In the genomic region with DNA sequence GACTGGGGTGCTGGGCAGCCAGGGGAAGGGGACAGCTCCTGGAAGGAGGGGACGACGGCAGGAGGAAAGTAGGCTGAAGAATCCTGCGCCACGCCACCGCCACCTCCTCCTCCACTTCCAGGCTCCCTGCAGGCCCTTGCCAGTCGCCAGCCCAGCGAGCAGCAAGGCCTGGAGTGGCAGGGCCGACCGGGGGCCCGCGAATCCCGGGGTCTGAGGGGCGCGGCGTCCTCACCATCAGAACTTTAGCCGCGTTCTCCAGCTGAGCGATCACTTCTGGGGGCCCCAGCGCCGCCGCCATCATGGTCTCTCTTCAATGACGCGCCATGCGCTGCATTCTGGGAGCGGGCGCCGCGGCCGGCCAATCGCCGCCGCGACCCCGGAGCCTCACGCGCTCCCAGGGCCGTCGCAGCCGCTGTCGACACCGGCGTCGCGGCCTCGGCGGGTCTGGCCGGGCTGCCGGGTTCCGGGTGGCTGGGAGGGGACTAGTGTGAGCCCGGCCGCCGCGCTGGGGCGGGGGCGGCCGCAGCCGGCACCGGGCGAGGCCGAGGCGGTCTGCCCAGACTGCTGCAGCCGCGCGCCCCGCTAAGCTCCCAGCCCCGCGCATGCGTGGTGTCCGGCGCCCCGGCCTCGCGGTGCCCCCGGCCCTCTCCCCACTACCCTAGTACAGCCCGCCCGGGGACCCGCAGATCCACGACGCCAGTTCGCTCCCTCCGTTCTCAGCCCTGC, we compare ENCODE assay signal across 1 cellular context.
TF ChIP-seq lines count a peak whose summit lies in the region.

A gene (minus strand): TSS at position 309 of the 726 bp plus-strand sequence. CDS start 8 bp downstream, at position 301.

TF ChIP-seq in HEK293, 187 proteins besides CTCF, POLR2A, EP300 and RAD21 (continued from another document and continues in another):
- TF ChIP-seq, protein P1, sequence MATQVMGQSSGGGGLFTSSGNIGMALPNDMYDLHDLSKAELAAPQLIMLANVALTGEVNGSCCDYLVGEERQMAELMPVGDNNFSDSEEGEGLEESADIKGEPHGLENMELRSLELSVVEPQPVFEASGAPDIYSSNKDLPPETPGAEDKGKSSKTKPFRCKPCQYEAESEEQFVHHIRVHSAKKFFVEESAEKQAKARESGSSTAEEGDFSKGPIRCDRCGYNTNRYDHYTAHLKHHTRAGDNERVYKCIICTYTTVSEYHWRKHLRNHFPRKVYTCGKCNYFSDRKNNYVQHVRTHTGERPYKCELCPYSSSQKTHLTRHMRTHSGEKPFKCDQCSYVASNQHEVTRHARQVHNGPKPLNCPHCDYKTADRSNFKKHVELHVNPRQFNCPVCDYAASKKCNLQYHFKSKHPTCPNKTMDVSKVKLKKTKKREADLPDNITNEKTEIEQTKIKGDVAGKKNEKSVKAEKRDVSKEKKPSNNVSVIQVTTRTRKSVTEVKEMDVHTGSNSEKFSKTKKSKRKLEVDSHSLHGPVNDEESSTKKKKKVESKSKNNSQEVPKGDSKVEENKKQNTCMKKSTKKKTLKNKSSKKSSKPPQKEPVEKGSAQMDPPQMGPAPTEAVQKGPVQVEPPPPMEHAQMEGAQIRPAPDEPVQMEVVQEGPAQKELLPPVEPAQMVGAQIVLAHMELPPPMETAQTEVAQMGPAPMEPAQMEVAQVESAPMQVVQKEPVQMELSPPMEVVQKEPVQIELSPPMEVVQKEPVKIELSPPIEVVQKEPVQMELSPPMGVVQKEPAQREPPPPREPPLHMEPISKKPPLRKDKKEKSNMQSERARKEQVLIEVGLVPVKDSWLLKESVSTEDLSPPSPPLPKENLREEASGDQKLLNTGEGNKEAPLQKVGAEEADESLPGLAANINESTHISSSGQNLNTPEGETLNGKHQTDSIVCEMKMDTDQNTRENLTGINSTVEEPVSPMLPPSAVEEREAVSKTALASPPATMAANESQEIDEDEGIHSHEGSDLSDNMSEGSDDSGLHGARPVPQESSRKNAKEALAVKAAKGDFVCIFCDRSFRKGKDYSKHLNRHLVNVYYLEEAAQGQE (tag by site-specific recombination; IDR thresholded peaks at IDR 0.05): peak; percentile 82
- TF ChIP-seq ZBTB20 (tag by site-specific recombination; IDR thresholded peaks at IDR 0.05): 0 out of 2 replicates have a peak, but pooled peaks have one; percentile 6
- no peak for TF ChIP-seq ZNF155 (tag by site-specific recombination; IDR thresholded peaks at IDR 0.05)
- TF ChIP-seq ZNF416 (tag by site-specific recombination; IDR thresholded peaks at IDR 0.05): no peak
- TF ChIP-seq, protein P2, sequence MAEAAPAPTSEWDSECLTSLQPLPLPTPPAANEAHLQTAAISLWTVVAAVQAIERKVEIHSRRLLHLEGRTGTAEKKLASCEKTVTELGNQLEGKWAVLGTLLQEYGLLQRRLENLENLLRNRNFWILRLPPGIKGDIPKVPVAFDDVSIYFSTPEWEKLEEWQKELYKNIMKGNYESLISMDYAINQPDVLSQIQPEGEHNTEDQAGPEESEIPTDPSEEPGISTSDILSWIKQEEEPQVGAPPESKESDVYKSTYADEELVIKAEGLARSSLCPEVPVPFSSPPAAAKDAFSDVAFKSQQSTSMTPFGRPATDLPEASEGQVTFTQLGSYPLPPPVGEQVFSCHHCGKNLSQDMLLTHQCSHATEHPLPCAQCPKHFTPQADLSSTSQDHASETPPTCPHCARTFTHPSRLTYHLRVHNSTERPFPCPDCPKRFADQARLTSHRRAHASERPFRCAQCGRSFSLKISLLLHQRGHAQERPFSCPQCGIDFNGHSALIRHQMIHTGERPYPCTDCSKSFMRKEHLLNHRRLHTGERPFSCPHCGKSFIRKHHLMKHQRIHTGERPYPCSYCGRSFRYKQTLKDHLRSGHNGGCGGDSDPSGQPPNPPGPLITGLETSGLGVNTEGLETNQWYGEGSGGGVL (tag by site-specific recombination; IDR thresholded peaks at IDR 0.05): no peak
- 0 out of 2 replicates have a peak, but pooled peaks have one; percentile 26 for TF ChIP-seq ZXDB (tag by site-specific recombination; IDR thresholded peaks at IDR 0.05)
- TF ChIP-seq, protein P3, sequence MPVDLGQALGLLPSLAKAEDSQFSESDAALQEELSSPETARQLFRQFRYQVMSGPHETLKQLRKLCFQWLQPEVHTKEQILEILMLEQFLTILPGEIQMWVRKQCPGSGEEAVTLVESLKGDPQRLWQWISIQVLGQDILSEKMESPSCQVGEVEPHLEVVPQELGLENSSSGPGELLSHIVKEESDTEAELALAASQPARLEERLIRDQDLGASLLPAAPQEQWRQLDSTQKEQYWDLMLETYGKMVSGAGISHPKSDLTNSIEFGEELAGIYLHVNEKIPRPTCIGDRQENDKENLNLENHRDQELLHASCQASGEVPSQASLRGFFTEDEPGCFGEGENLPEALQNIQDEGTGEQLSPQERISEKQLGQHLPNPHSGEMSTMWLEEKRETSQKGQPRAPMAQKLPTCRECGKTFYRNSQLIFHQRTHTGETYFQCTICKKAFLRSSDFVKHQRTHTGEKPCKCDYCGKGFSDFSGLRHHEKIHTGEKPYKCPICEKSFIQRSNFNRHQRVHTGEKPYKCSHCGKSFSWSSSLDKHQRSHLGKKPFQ (tag by site-specific recombination; IDR thresholded peaks at IDR 0.05): no peak
- no peak for TF ChIP-seq ZNF791 (tag by site-specific recombination; IDR thresholded peaks at IDR 0.05)
- TF ChIP-seq SP2 (tag by site-specific recombination; IDR thresholded peaks at IDR 0.05): 0 out of 2 replicates have a peak, but pooled peaks have one; percentile 6
- peak; percentile 86 for TF ChIP-seq ZNF76 (tag by site-specific recombination; IDR thresholded peaks at IDR 0.05; ENCODE audit: borderline replicate concordance, low read depth)
- TF ChIP-seq ZNF555 (tag by site-specific recombination; conservative IDR thresholded peaks at IDR 0.05): no peak
- TF ChIP-seq OVOL3 (tag by site-specific recombination; IDR thresholded peaks at IDR 0.05): no peak
- TF ChIP-seq ZSCAN30 (tag by site-specific recombination; IDR thresholded peaks at IDR 0.05): peak; percentile 33; the same call in 1 of the 2 replicates
- TF ChIP-seq ZNF23 (tag by site-specific recombination; IDR thresholded peaks at IDR 0.05; ENCODE audit: borderline replicate concordance): no peak
- 0 out of 2 replicates have a peak, but pooled peaks have one; percentile 5 for TF ChIP-seq ZNF677 (tag by site-specific recombination; IDR thresholded peaks at IDR 0.05)
- TF ChIP-seq ZNF830 (tag by site-specific recombination; IDR thresholded peaks at IDR 0.05; ENCODE audit: low read depth): no peak
- no peak for TF ChIP-seq KLF7 (tag by site-specific recombination; IDR thresholded peaks at IDR 0.05; ENCODE audit: borderline replicate concordance)
- TF ChIP-seq ZNF549 (tag by site-specific recombination; IDR thresholded peaks at IDR 0.05): no peak
- TF ChIP-seq ZNF302 (tag by site-specific recombination; IDR thresholded peaks at IDR 0.05; ENCODE audit: low read depth): no peak
- TF ChIP-seq, protein P4, sequence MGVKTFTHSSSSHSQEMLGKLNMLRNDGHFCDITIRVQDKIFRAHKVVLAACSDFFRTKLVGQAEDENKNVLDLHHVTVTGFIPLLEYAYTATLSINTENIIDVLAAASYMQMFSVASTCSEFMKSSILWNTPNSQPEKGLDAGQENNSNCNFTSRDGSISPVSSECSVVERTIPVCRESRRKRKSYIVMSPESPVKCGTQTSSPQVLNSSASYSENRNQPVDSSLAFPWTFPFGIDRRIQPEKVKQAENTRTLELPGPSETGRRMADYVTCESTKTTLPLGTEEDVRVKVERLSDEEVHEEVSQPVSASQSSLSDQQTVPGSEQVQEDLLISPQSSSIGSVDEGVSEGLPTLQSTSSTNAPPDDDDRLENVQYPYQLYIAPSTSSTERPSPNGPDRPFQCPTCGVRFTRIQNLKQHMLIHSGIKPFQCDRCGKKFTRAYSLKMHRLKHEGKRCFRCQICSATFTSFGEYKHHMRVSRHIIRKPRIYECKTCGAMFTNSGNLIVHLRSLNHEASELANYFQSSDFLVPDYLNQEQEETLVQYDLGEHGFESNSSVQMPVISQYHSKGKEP (tag by site-specific recombination; IDR thresholded peaks at IDR 0.05): 0 out of 2 replicates have a peak, but pooled peaks have one; percentile 23
- TF ChIP-seq KLF10 (tag by site-specific recombination; IDR thresholded peaks at IDR 0.05): 0 out of 2 replicates have a peak, but pooled peaks have one; percentile 18
- TF ChIP-seq ZNF521 (tag by site-specific recombination; IDR thresholded peaks at IDR 0.05): no peak
- no peak for TF ChIP-seq ZFP41 (tag by site-specific recombination; IDR thresholded peaks at IDR 0.05; ENCODE audit: borderline replicate concordance)
- TF ChIP-seq, protein P5, sequence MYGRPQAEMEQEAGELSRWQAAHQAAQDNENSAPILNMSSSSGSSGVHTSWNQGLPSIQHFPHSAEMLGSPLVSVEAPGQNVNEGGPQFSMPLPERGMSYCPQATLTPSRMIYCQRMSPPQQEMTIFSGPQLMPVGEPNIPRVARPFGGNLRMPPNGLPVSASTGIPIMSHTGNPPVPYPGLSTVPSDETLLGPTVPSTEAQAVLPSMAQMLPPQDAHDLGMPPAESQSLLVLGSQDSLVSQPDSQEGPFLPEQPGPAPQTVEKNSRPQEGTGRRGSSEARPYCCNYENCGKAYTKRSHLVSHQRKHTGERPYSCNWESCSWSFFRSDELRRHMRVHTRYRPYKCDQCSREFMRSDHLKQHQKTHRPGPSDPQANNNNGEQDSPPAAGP (tag by site-specific recombination; IDR thresholded peaks at IDR 0.05): no peak; the same call in 1 of the 2 replicates
- TF ChIP-seq KLF16 (tag by site-specific recombination; IDR thresholded peaks at IDR 0.05): peak; percentile 55
- TF ChIP-seq ZNF426 (tag by site-specific recombination; IDR thresholded peaks at IDR 0.05): no peak
- TF ChIP-seq SP3 (tag by site-specific recombination; IDR thresholded peaks at IDR 0.05): 0 out of 2 replicates have a peak, but pooled peaks have one; percentile 3
- TF ChIP-seq ZIC2 (tag by site-specific recombination; IDR thresholded peaks at IDR 0.05): peak; percentile 37
- TF ChIP-seq, protein P6, sequence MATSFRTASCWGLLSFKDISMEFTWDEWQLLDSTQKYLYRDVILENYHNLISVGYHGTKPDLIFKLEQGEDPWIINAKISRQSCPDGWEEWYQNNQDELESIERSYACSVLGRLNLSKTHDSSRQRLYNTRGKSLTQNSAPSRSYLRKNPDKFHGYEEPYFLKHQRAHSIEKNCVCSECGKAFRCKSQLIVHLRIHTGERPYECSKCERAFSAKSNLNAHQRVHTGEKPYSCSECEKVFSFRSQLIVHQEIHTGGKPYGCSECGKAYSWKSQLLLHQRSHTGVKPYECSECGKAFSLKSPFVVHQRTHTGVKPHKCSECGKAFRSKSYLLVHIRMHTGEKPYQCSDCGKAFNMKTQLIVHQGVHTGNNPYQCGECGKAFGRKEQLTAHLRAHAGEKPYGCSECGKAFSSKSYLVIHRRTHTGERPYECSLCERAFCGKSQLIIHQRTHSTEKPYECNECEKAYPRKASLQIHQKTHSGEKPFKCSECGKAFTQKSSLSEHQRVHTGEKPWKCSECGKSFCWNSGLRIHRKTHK (tag by site-specific recombination; IDR thresholded peaks at IDR 0.05): no peak
- no peak for TF ChIP-seq ZNF560 (tag by site-specific recombination; IDR thresholded peaks at IDR 0.05; ENCODE audit: borderline replicate concordance)
- no peak for TF ChIP-seq ZBTB7A (tag by site-specific recombination; IDR thresholded peaks at IDR 0.05; ENCODE audit: low read depth)
- no peak for TF ChIP-seq ZNF350 (tag by site-specific recombination; IDR thresholded peaks at IDR 0.05)
- no peak for TF ChIP-seq ZNF37A (tag by site-specific recombination; IDR thresholded peaks at IDR 0.05)
- TF ChIP-seq, protein P7, sequence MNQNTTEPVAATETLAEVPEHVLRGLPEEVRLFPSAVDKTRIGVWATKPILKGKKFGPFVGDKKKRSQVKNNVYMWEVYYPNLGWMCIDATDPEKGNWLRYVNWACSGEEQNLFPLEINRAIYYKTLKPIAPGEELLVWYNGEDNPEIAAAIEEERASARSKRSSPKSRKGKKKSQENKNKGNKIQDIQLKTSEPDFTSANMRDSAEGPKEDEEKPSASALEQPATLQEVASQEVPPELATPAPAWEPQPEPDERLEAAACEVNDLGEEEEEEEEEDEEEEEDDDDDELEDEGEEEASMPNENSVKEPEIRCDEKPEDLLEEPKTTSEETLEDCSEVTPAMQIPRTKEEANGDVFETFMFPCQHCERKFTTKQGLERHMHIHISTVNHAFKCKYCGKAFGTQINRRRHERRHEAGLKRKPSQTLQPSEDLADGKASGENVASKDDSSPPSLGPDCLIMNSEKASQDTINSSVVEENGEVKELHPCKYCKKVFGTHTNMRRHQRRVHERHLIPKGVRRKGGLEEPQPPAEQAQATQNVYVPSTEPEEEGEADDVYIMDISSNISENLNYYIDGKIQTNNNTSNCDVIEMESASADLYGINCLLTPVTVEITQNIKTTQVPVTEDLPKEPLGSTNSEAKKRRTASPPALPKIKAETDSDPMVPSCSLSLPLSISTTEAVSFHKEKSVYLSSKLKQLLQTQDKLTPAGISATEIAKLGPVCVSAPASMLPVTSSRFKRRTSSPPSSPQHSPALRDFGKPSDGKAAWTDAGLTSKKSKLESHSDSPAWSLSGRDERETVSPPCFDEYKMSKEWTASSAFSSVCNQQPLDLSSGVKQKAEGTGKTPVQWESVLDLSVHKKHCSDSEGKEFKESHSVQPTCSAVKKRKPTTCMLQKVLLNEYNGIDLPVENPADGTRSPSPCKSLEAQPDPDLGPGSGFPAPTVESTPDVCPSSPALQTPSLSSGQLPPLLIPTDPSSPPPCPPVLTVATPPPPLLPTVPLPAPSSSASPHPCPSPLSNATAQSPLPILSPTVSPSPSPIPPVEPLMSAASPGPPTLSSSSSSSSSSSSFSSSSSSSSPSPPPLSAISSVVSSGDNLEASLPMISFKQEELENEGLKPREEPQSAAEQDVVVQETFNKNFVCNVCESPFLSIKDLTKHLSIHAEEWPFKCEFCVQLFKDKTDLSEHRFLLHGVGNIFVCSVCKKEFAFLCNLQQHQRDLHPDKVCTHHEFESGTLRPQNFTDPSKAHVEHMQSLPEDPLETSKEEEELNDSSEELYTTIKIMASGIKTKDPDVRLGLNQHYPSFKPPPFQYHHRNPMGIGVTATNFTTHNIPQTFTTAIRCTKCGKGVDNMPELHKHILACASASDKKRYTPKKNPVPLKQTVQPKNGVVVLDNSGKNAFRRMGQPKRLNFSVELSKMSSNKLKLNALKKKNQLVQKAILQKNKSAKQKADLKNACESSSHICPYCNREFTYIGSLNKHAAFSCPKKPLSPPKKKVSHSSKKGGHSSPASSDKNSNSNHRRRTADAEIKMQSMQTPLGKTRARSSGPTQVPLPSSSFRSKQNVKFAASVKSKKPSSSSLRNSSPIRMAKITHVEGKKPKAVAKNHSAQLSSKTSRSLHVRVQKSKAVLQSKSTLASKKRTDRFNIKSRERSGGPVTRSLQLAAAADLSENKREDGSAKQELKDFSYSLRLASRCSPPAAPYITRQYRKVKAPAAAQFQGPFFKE (tag by site-specific recombination; IDR thresholded peaks at IDR 0.05; ENCODE audit: borderline replicate concordance): no peak
- no peak for TF ChIP-seq IKZF3 (tag by site-specific recombination; IDR thresholded peaks at IDR 0.05)
- TF ChIP-seq MEIS1 (CRISPR knock-in tag; IDR thresholded peaks at IDR 0.05; ENCODE audit: borderline replicate concordance): no peak
- no peak for TF ChIP-seq ZNF292 (tag by site-specific recombination; IDR thresholded peaks at IDR 0.05; ENCODE audit: borderline replicate concordance, low read depth)
- no peak for TF ChIP-seq ZNF239 (tag by site-specific recombination; IDR thresholded peaks at IDR 0.05)
- TF ChIP-seq, protein P8, sequence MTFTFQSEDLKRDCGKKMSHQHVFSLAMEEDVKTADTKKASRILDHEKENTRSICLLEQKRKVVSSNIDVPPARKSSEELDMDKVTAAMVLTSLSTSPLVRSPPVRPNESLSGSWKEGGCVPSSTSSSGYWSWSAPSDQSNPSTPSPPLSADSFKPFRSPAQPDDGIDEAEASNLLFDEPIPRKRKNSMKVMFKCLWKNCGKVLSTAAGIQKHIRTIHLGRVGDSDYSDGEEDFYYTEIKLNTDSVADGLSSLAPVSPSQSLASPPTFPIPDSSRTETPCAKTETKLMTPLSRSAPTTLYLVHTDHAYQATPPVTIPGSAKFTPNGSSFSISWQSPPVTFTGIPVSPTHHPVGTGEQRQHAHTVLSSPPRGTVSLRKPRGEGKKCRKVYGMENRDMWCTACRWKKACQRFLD (tag by site-specific recombination; IDR thresholded peaks at IDR 0.05): no peak
- TF ChIP-seq ZNF610 (tag by site-specific recombination; IDR thresholded peaks at IDR 0.05; ENCODE audit: borderline replicate concordance): no peak
